ENCODE assay signal across 8 cellular contexts in the genomic region with DNA sequence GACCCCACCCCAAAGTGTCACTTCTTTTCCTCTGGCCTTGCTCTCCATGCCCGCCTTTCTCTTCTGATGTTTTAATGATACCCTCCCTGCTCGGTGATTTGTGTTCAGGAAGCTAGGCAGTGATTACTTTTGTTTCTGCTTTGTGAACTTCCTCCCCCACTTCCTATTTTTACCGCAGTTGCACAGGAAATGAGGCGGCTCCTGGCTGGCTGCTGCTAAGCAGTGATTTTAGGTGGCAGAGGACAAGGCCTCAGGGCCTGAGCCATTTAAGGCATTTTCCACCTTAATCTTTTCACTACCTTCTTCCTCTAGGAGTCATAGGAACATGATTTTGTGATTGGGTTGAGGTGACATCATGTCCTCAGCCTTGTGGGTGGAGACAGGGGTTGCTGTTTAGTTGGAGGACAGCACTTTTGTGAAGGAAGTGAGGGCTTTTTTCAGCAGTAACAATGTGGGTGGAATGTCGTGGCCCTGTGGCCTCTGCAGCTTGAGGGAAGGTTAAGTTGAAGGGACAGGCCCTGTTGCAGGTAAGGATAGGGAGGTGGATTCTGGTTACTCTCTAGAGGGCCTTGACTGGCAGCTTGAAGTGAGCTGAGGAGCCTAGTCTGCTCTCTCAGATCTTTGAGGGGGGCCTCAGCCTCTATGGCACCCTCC. TPM values are rescaled to one million over a fixed set of nuclear protein-coding genes. Genes with fewer than 3 reads are reported as not detected.
DNase-seq lines count a peak whose midpoint lies in the region; ATAC-seq and TF ChIP-seq lines count a peak whose summit lies in the region.

No MANE protein-coding gene starts in this region.

- no peak for ATAC-seq in HG03039 (IDR thresholded peaks at IDR 0.05; ENCODE audit: unreplicated experiment)

- H3K36me3 Mint-ChIP-seq in activated CD4-positive, alpha-beta T cell treated with anti-CD3 and anti-CD28 coated beads, Interleukin-2, amount 10 ng/mL, durations not matched to agents 7 days and 5 days (ENCODE audit: low read depth) = peaks cover 13% of the 10 kb centered on the region

- peak overlapping the region in 1 of 2 experiments; percentile 9 for H3K14ac ChIP-seq in mesenchymal stem cell (ENCODE audit: low read length in 2 of 2)

- no peaks in the 10 kb centered on the region for H3K27me3 ChIP-seq in mesenchymal stem cell (ENCODE audit: control insufficient read depth in 1 of 2, insufficient read depth in 1 of 2, low read length in 2 of 2)

- H3K36me3 ChIP-seq in mesenchymal stem cell (ENCODE audit: control insufficient read depth in 1 of 2, insufficient read depth in 2 of 2, low read depth in 1 of 2, low read length in 2 of 2) = peaks cover 0 to 4% of the 10 kb centered on the region in 2 experiments

- POLR2A ChIA-PET in activated CD4-positive, alpha-beta T cell treated with anti-CD3 and anti-CD28 coated beads, Interleukin-2, amount 10 ng/mL, durations not matched to agents 7 days and 5 days (lab: Charles Lee) = no interaction called here

- peak; percentile 56 for DNase-seq in AG20443 (ENCODE audit: low spot score)
- peak; percentile 66 for DNase-seq in GM20000 (ENCODE audit: low spot score)
- peak; percentile 98 for DNase-seq in M059J (ENCODE audit: low read depth)
- DNase-seq in activated CD4-positive, alpha-beta T cell treated with anti-CD3 and anti-CD28 coated beads, Interleukin-2, amount 10 ng/mL, durations not matched to agents 7 days and 5 days = peak; percentile 81
- peak; percentile 95 to 98 for DNase-seq in dermis microvascular lymphatic vessel endothelial cell (ENCODE audit: low read depth in 2 of 2)
- DNase-seq in mesenchymal stem cell = peak; percentile 72
- peak; percentile 9 for DNase-seq in stimulated activated CD8-positive, alpha-beta memory T cell treated with anti-CD3 and anti-CD28 coated beads, Interleukin-4, amount 100 ng/mL, for 24 hours (ENCODE audit: low read depth)

- no peak overlapping the region for H2BK15ac ChIP-seq in mesenchymal stem cell (ENCODE audit: low read depth, poor library complexity, severe bottlenecking)

- H3K4me2 ChIP-seq in mesenchymal stem cell (ENCODE audit: low read length, poor library complexity, severe bottlenecking) = no peak overlapping the region

- peak overlapping the region; percentile 79 for H4K91ac ChIP-seq in mesenchymal stem cell (ENCODE audit: low read length)

- H2AK5ac ChIP-seq in mesenchymal stem cell (ENCODE audit: low read length, severe bottlenecking) = peak overlapping the region; percentile 38

- CTCF ChIA-PET in activated CD4-positive, alpha-beta T cell treated with anti-CD3 and anti-CD28 coated beads, Interleukin-2, amount 10 ng/mL, durations not matched to agents 7 days and 5 days (lab: Charles Lee) = interaction anchor here (0.6 to 1.1 kb wide), 5 partner anchors 8 to 593 kb away, joined by 3 read pairs; no protein-coding TSS in a partner anchor

- no peaks in the 10 kb centered on the region for H3K9me3 ChIP-seq in mesenchymal stem cell (ENCODE audit: control insufficient read depth, low read length)

- no peak overlapping the region for H3K4me3 ChIP-seq in mesenchymal stem cell (ENCODE audit: insufficient read depth in 1 of 2, low read depth in 1 of 2, low read length in 2 of 2)

- peak overlapping the region; percentile 34 for H3K9ac ChIP-seq in mesenchymal stem cell (ENCODE audit: low read length)

- H3K27me3 Mint-ChIP-seq in activated CD4-positive, alpha-beta T cell treated with anti-CD3 and anti-CD28 coated beads, Interleukin-2, amount 10 ng/mL, durations not matched to agents 7 days and 5 days = no peaks in the 10 kb centered on the region

- peak overlapping the region; percentile 57 for H3K4me3 Mint-ChIP-seq in activated CD4-positive, alpha-beta T cell treated with anti-CD3 and anti-CD28 coated beads, Interleukin-2, amount 10 ng/mL, durations not matched to agents 7 days and 5 days

- H3K23ac ChIP-seq in mesenchymal stem cell (ENCODE audit: low read length in 2 of 2) = no peak overlapping the region

- H3K27ac Mint-ChIP-seq in activated CD4-positive, alpha-beta T cell treated with anti-CD3 and anti-CD28 coated beads, Interleukin-2, amount 10 ng/mL, durations not matched to agents 7 days and 5 days = peak overlapping the region; percentile 93

- H3K27ac ChIP-seq in mesenchymal stem cell (ENCODE audit: low read length, poor library complexity, severe bottlenecking) = peak overlapping the region; percentile 56

- H3K18ac ChIP-seq in mesenchymal stem cell (ENCODE audit: low read depth in 1 of 2, low read length in 2 of 2) = peak overlapping the region; percentile 70 to 83

- H3K9me3 Mint-ChIP-seq in activated CD4-positive, alpha-beta T cell treated with anti-CD3 and anti-CD28 coated beads, Interleukin-2, amount 10 ng/mL, durations not matched to agents 7 days and 5 days = peaks cover 2% of the 10 kb centered on the region

- peak overlapping the region; percentile 46 to 81 for H3K4ac ChIP-seq in mesenchymal stem cell (ENCODE audit: low read depth in 1 of 2, low read length in 2 of 2)

- H2BK12ac ChIP-seq in mesenchymal stem cell (ENCODE audit: low read length in 2 of 2) = peak overlapping the region in 1 of 2 experiments; percentile 14

- H3K4me1 Mint-ChIP-seq in activated CD4-positive, alpha-beta T cell treated with anti-CD3 and anti-CD28 coated beads, Interleukin-2, amount 10 ng/mL, durations not matched to agents 7 days and 5 days = peaks cover 59% of the 10 kb centered on the region

- H2BK120ac ChIP-seq in mesenchymal stem cell (ENCODE audit: low read depth, low read length) = peak overlapping the region; percentile 50

- no peak overlapping the region for H2BK5ac ChIP-seq in mesenchymal stem cell (ENCODE audit: low read depth, low read length, poor library complexity, severe bottlenecking)

- TF ChIP-seq CTCF in GM20000 (IDR thresholded peaks at IDR 0.05; ENCODE audit: extremely low read depth, missing control alignments) = no peak

- H4K8ac ChIP-seq in mesenchymal stem cell (ENCODE audit: low read length) = peak overlapping the region; percentile 85

- WGBS in mesenchymal stem cell = 10% methylated on average over 4 of the region's 5 CpGs

- H3K79me1 ChIP-seq in mesenchymal stem cell (replicated peaks; ENCODE audit: low read length, poor library complexity, severe bottlenecking) = peaks cover 24% of the 10 kb centered on the region

- H3K4me1 ChIP-seq in mesenchymal stem cell (ENCODE audit: control insufficient read depth, insufficient read depth, low read depth, low read length) = peaks cover 13% of the 10 kb centered on the region

- H2AFZ ChIP-seq in mesenchymal stem cell (ENCODE audit: low read depth, low read length) = peak overlapping the region; percentile 32

RNA-seq across cellular contexts. Expression of a gene that starts 15.7 kb away (rescaled TPM):
- total RNA-seq in M059J (2014; rRNA removed; shearing (Covaris generic)) = 8.4 and 12.4 TPM in 2 replicates
- 10 to 100 TPM; 16.1 to 16.6 TPM for total RNA-seq in activated CD4-positive, alpha-beta T cell treated with anti-CD3 and anti-CD28 coated beads, Interleukin-2, amount 10 ng/mL, durations not matched to agents 7 days and 5 days
- total RNA-seq in dermis microvascular lymphatic vessel endothelial cell = 32.0 and 32.9 TPM in 2 replicates
- 20.0 TPM for polyA plus RNA-seq in mesenchymal stem cell (2013, experiment 1 of 2)
- 17.3 TPM for polyA plus RNA-seq in mesenchymal stem cell (2013, experiment 2 of 2)

Comparison
In these comparisons a context has a peak if more than half of its experiments do, and no peak if none do; other contexts are left out.
1. DNase-seq: peak in every context shown above with its lines; median percentile 98 in M059J; 96 in dermis microvascular lymphatic vessel endothelial cell; 81 in activated CD4-positive, alpha-beta T cell treated with anti-CD3 and anti-CD28 coated beads, Interleukin-2, amount 10 ng/mL, durations not matched to agents 7 days and 5 days; 72 in mesenchymal stem cell; 66 in GM20000; 56 in AG20443; 9 in stimulated activated CD8-positive, alpha-beta memory T cell treated with anti-CD3 and anti-CD28 coated beads, Interleukin-4, amount 100 ng/mL, for 24 hours.